ENCODE assay signal across 2 cellular contexts in genomic region chr2:37205071-37205661, GRCh38.
TF ChIP-seq lines count a peak whose summit lies in the region.

No MANE protein-coding gene starts in this region.

TF ChIP-seq in PFSK-1, 5 proteins besides CTCF, POLR2A, EP300 and RAD21:
- 0 out of 2 replicates have a peak, but pooled peaks have one; percentile 16 for TF ChIP-seq POLR2AphosphoS5 (IDR thresholded peaks at IDR 0.05; ENCODE audit: low read depth, low read length)

TF ChIP-seq in HepG2, 621 proteins besides CTCF, POLR2A, EP300 and RAD21:
- peak; percentile 34; the same call in 1 of the 2 replicates for TF ChIP-seq RBFOX2 (IDR thresholded peaks at IDR 0.05; ENCODE audit: low read depth, low read length)
